1 cellular context compared by ENCODE assay signal in genomic region chr1:83531910-83532309, GRCh38.
TF ChIP-seq lines count a peak whose summit lies in the region.

No MANE protein-coding gene starts in this region.

TF ChIP-seq in SK-N-SH treated with all-trans-retinoic acid at 6 μM for 48 hours, 23 proteins besides CTCF, POLR2A, EP300 and RAD21 (continued from another document):
- no peak for TF ChIP-seq CREB5 (CRISPR knock-in tag; IDR thresholded peaks at IDR 0.05; ENCODE audit: low read depth)
- TF ChIP-seq ZNF565 (CRISPR knock-in tag; conservative IDR thresholded peaks at IDR 0.05; ENCODE audit: low read depth): no peak
- TF ChIP-seq TOX (CRISPR knock-in tag; IDR thresholded peaks at IDR 0.05; ENCODE audit: borderline replicate concordance): no peak
- no peak for TF ChIP-seq RARB (CRISPR knock-in tag; IDR thresholded peaks at IDR 0.05)
- no peak for TF ChIP-seq CSRNP3 (CRISPR knock-in tag; IDR thresholded peaks at IDR 0.05)
- no peak for TF ChIP-seq SNAI2 (CRISPR knock-in tag; IDR thresholded peaks at IDR 0.05)
- no peak for TF ChIP-seq ZNF8 (CRISPR knock-in tag; IDR thresholded peaks at IDR 0.05)
- no peak for TF ChIP-seq OSR1 (CRISPR knock-in tag; IDR thresholded peaks at IDR 0.05)
- no peak for TF ChIP-seq ESRRG (CRISPR knock-in tag; IDR thresholded peaks at IDR 0.05)
